In genomic region chr22:26589367-26589844, GRCh38 we compare ENCODE assay signal across 1 cellular context.
TF ChIP-seq lines count a peak whose summit lies in the region.

No MANE protein-coding gene starts in this region.

TF ChIP-seq in IMR-90, 13 proteins besides CTCF, POLR2A, EP300 and RAD21:
- TF ChIP-seq FOS (IDR thresholded peaks at IDR 0.05; ENCODE audit: low read depth, low read length) (no peak), RFX5 (IDR thresholded peaks at IDR 0.05; ENCODE audit: low read depth, low read length) (no peak), SMC3 (IDR thresholded peaks at IDR 0.05; ENCODE audit: low read depth, low read length) (no peak), MAZ (IDR thresholded peaks at IDR 0.05; ENCODE audit: borderline replicate concordance, low read depth, low read length) (no peak), MXI1 (IDR thresholded peaks at IDR 0.05; ENCODE audit: borderline replicate concordance, low read depth, low read length) (peak; percentile 43; the same call in 1 of the 2 replicates), CEBPB (IDR thresholded peaks at IDR 0.05; ENCODE audit: low read depth, low read length) (no peak)
TF ChIP-seq in IMR-90: peak in this region for 1.
